In the genomic region with DNA sequence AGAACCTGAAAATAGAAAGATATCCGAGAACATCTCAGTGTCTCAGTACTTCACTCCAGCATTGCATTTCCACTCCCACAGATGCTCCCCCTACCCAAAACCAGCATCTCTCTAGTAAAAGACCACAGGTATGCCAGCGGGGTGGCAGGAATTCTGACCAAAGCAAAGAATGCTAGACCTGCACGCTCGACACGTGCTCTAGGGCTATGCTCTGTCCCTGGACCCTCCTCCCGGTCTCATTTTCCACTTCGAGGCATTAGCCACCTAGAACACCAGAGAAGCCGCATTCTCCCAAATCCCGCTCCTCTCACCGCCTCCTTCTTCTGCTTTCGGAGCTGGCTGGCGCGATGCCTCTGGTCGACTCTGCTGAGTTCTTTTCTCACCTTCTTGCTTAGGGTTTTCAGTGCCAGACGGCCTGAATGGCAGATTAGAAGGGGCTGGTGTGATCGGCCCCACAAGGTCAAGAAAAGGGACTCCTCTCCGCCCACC, we compare ENCODE assay signal across 8 cellular contexts. TPM values are rescaled to one million over a fixed set of nuclear protein-coding genes. Genes with fewer than 3 reads are reported as not detected.
A peak's percentile ranks its signal among the peaks of the same experiment; 100 is the strongest.
DNase-seq lines count a peak whose midpoint lies in the region; ATAC-seq, FAIRE-seq and TF ChIP-seq lines count a peak whose summit lies in the region.

No MANE protein-coding gene starts in this region.

- H3K4me1 ChIP-seq in K562 (replicated peaks in 1 of 2; ENCODE audit: control insufficient read depth in 2 of 2, insufficient read depth in 2 of 2, low read length in 2 of 2) (peaks cover 16 to 21% of the 10 kb centered on the region in 2 experiments; a peak in 4 of 5 replicates), liver (ENCODE audit: control insufficient read depth in 4 of 4, insufficient read depth in 4 of 4, low read length in 3 of 4) (peaks cover 0 to 28% (median 21%) of the 10 kb centered on the region in 4 donors), tibial nerve (peaks cover 0 to 32% (median 12%) of the 10 kb centered on the region in 4 donors)

- POLR2A ChIA-PET in K562 (lab: Yijun Ruan, JAX): interaction anchor here (0.6 to 2.0 kb wide), 10 partner anchors 9 to 1081 kb away, joined by 3 to 6 read pairs (median 3); no protein-coding TSS in a partner anchor
- POLR2A ChIA-PET in HEK293T (lab: Yijun Ruan, JAX): interaction anchor here (0.7 to 4.2 kb wide), 20 partner anchors 9 to 259 kb away, joined by 3 to 42 read pairs (median 6); a partner anchor contains a TSS

- in situ Hi-C loops in K562 (cut with MboI): no loop called here

- H3K27ac ChIP-seq in K562 (ENCODE audit: extremely low read depth, low read depth, low read length): peak overlapping the region; percentile 81
- peak overlapping the region; percentile 9 to 94 for H3K27ac ChIP-seq in liver (ENCODE audit: low read depth in 1 of 2, low read length in 2 of 2)
- peak overlapping the region in 2 of 4 donors; percentile 87 to 93 for H3K27ac ChIP-seq in tibial nerve

- FAIRE-seq in K562 (lab: Jason Lieb, UNC): no peak

- TF ChIP-seq EP300 in K562 (IDR thresholded peaks at IDR 0.05; ENCODE audit: low read length) (no peak), tibial nerve (IDR thresholded peaks at IDR 0.05) (no peak)

- H3K9me3 ChIP-seq in K562 (replicated peaks; ENCODE audit: control insufficient read depth, insufficient read depth, low read depth, low read length) (no peaks in the 10 kb centered on the region; the same call in 1 of the 2 replicates), liver (ENCODE audit: control insufficient read depth in 4 of 4, low read length in 3 of 4) (no peaks in the 10 kb centered on the region), tibial nerve (no peaks in the 10 kb centered on the region)

- ATAC-seq in HG03457 (IDR thresholded peaks at IDR 0.05; ENCODE audit: unreplicated experiment) (peak; percentile 7), K562 (no peak)

- BruUV-seq in K562 (replicated peaks; lab: Mats Ljungman, UMichigan): TSS peak; percentile 59

- H3K36me3 ChIP-seq in K562 (ENCODE audit: control insufficient read depth, insufficient read depth, low read length) (peaks cover 48% of the 10 kb centered on the region), liver (ENCODE audit: control insufficient read depth in 4 of 4, insufficient read depth in 3 of 4, low read depth in 1 of 4, low read length in 3 of 4) (peaks cover 2 to 39% (median 35%) of the 10 kb centered on the region in 4 donors), tibial nerve (peaks cover 2 to 44% (median 19%) of the 10 kb centered on the region in 3 donors)

- WGBS in K562 (ENCODE audit: insufficient coverage, low coverage, missing lambda C conversion rate): 0% methylated on average over 11 of the region's 17 CpGs
- 3% methylated on average over 17 of the region's 17 CpGs for WGBS in liver
- WGBS in tibial nerve, 2 donors: 1 to 3% methylated on average over 17 of the region's 17 CpGs

- intact Hi-C loops in K562 (cut with micrococcal nuclease): no loop called here

- H4K20me1 ChIP-seq in K562 (replicated peaks; ENCODE audit: control insufficient read depth, insufficient read depth, low read length): no peaks in the 10 kb centered on the region

- H3K4me3 ChIP-seq in K562 (peak overlapping the region; percentile 68), liver (ENCODE audit: low read depth in 1 of 3, low read length in 3 of 3) (peak overlapping the region; percentile 73 to 100 (median 97)), tibial nerve (peak overlapping the region; percentile 55 to 91 (median 68))

- peak overlapping the region; percentile 96 to 97 for H3K9ac ChIP-seq in K562 (ENCODE audit: insufficient read depth in 1 of 2, low read depth in 2 of 2, low read length in 2 of 2)
- H3K9ac ChIP-seq in liver (ENCODE audit: low read depth in 1 of 2, low read length in 2 of 2): peak overlapping the region; percentile 80 to 90

- TF ChIP-seq CTCF in K562 (IDR thresholded peaks at IDR 0.05 in 2 of 3, conservative IDR thresholded peaks at IDR 0.05 in 1 of 3; ENCODE audit: insufficient read depth in 2 of 3, low read depth in 1 of 3, low read length in 3 of 3) (no peak), liver (IDR thresholded peaks at IDR 0.05; ENCODE audit: low read depth, low read length, missing input control) (no peak), tibial nerve (IDR thresholded peaks at IDR 0.05) (no peak)

- H3K9me1 ChIP-seq in K562 (ENCODE audit: control insufficient read depth, insufficient read depth, low read length): no peaks in the 10 kb centered on the region

- TF ChIP-seq RAD21 in K562 (CRISPR knock-in tag; conservative IDR thresholded peaks at IDR 0.05 in 1 of 2, IDR thresholded peaks at IDR 0.05 in 1 of 2) (no peak), liver (IDR thresholded peaks at IDR 0.05) (no peak)

- peak overlapping the region; percentile 93 for H3K4me2 ChIP-seq in K562 (ENCODE audit: insufficient read depth, low read length)

- CTCF ChIA-PET in K562 (lab: Yijun Ruan, JAX; ENCODE audit: low intra/inter-chr PET ratio): no interaction called here
- CTCF ChIA-PET in HEK293T (lab: Yijun Ruan, JAX): interaction anchor here (3.3 kb wide), 1 partner anchor 18 kb away, joined by 23 read pairs; no protein-coding TSS in a partner anchor

- TF ChIP-seq POLR2A in K562 (conservative IDR thresholded peaks at IDR 0.05) (no peak), tibial nerve (IDR thresholded peaks at IDR 0.05) (no peak)

- no peaks in the 10 kb centered on the region for H3K27me3 ChIP-seq in K562 (ENCODE audit: control insufficient read depth in 2 of 2, insufficient read depth in 2 of 2, low read length in 2 of 2)
- H3K27me3 ChIP-seq in liver (ENCODE audit: control insufficient read depth in 4 of 4, insufficient read depth in 4 of 4, low read length in 3 of 4): no peaks in the 10 kb centered on the region
- no peaks in the 10 kb centered on the region for H3K27me3 ChIP-seq in tibial nerve

- peaks cover 68% of the 10 kb centered on the region for H3K79me2 ChIP-seq in K562 (ENCODE audit: control insufficient read depth, insufficient read depth, low read length)

- DNase-seq in AG20443 (ENCODE audit: low spot score): peak; percentile 25
- peak in 2 of 4 experiments; percentile 17 to 26 for DNase-seq in K562 (ENCODE audit: extremely low read depth in 1 of 4, low spot score in 3 of 4)
- no peak for DNase-seq in tibial nerve (ENCODE audit: low spot score in 2 of 2)
- no peak for DNase-seq in NCI-H187 treated with DMSO at 0.1 percent for 48 hours (lab: John Stamatoyannopoulos, UW)
- DNase-seq in HEK293T (ENCODE audit: extremely low spot score): no peak
- DNase-seq in SHP77 treated with DMSO at 0.1 percent for 48 hours (lab: John Stamatoyannopoulos, UW): no peak

- peak overlapping the region; percentile 71; the same call in 1 of the 2 replicates for H2AFZ ChIP-seq in K562 (ENCODE audit: low read depth, low read length)

RNA-seq across cellular contexts. Expression of a gene that starts 0.5 kb away (rescaled TPM):
- 56.9 and 60.1 TPM in 2 replicates for total RNA-seq in K562 (2011; cell fraction: chromatin; rRNA removed; ENCODE audit: low replicate concordance)
- 41.0 and 43.8 TPM in 2 replicates for total RNA-seq in K562 (2011; cell fraction: nucleolus; rRNA removed)
- 43.1 TPM in 2 replicates for total RNA-seq in K562 (2011; cell fraction: nucleoplasm; rRNA removed)
- total RNA-seq in K562 (2014; rRNA removed): 87.5 and 90.0 TPM in 2 replicates
- total RNA-seq in K562 (2014; rRNA removed; fragmentation: Illumina TruSeq; extraction: Trizol): 58.4 and 59.9 TPM in 2 replicates
- 55.2 and 55.5 TPM in 2 replicates for total RNA-seq in K562 (2015; rRNA removed; fragmentation: Illumina TruSeq; extraction: Trizol)
- 59.3 and 62.6 TPM in 2 replicates for total RNA-seq in K562 (2021)
- 15.6 and 16.4 TPM in 2 replicates for polyA plus RNA-seq in K562 (2011; rRNA removed)
- polyA plus RNA-seq in K562 (2011; cell fraction: cytosol; rRNA removed): 11.1 and 11.6 TPM in 2 replicates
- 32.0 and 43.6 TPM in 2 replicates for polyA plus RNA-seq in K562 (2011; cell fraction: nucleus; rRNA removed)
- 24.8 and 48.3 TPM in 2 replicates for polyA plus RNA-seq in K562 (2012)
- 58.1 and 60.3 TPM in 2 replicates for polyA plus RNA-seq in K562 (2014; fragmentation: Illumina TruSeq; extraction: Trizol)
- polyA plus RNA-seq in K562 (2014; fragmentation: Nextera tagmentation; extraction: Ambion mirVana): 10 to 100 TPM; 16.4 to 41.1 TPM
- 35.5 and 36.8 TPM in 2 replicates for polyA plus RNA-seq in K562 (2014; rRNA removed)
- 14.5 and 19.0 TPM in 2 replicates for polyA minus RNA-seq in K562 (2011; rRNA and poly(A)+ RNA removed)
- 34.4 and 42.5 TPM in 2 replicates for polyA minus RNA-seq in K562 (2011; cell fraction: cytosol; rRNA and poly(A)+ RNA removed)
- polyA minus RNA-seq in K562 (2011; cell fraction: nucleus; rRNA and poly(A)+ RNA removed): 42.3 and 64.4 TPM in 2 replicates
- total RNA-seq in liver: 10 to 100 TPM; 18.1 to 27.0 TPM
- 1 to 10 TPM; 6.5 to 9.6 TPM for polyA plus RNA-seq in liver
- 10 to 100 TPM; 19.6 to 35.7 (median 24.3) TPM for total RNA-seq in tibial nerve

RNA-seq across cellular contexts. Expression of a gene that starts 1.5 kb away (rescaled TPM):
- 68.3 and 189 TPM in 2 replicates for total RNA-seq in K562 (2011; cell fraction: chromatin; rRNA removed; ENCODE audit: low replicate concordance)
- total RNA-seq in K562 (2011; cell fraction: nucleolus; rRNA removed): 83.7 and 87.9 TPM in 2 replicates
- 62.3 and 62.5 TPM in 2 replicates for total RNA-seq in K562 (2011; cell fraction: nucleoplasm; rRNA removed)
- total RNA-seq in K562 (2014; rRNA removed) (14.8 and 15.9 TPM in 2 replicates), K562 (2014; rRNA removed; fragmentation: Illumina TruSeq; extraction: Trizol) (4.9 and 9.1 TPM in 2 replicates), K562 (2015; rRNA removed; fragmentation: Illumina TruSeq; extraction: Trizol) (11.8 and 13.0 TPM in 2 replicates), K562 (2021) (15.3 and 20.2 TPM in 2 replicates), liver (10 to 100 TPM; 12.4 to 17.5 TPM), tibial nerve (10 to 100 TPM; 31.5 to 93.3 (median 63.7) TPM)
- polyA plus RNA-seq in K562 (2011; rRNA removed) (20.7 and 22.6 TPM in 2 replicates), K562 (2014; fragmentation: Illumina TruSeq; extraction: Trizol) (14.9 and 16.3 TPM in 2 replicates), K562 (2014; fragmentation: Nextera tagmentation; extraction: Ambion mirVana) (under 1 TPM; 0.20 to 0.62 TPM), K562 (2014; rRNA removed) (24.1 and 26.3 TPM in 2 replicates), liver (10 to 100 TPM in 1 of 2 donors, 1 to 10 TPM in 1; 5.5 to 12.4 TPM)
- 18.1 and 32.9 TPM in 2 replicates for polyA plus RNA-seq in K562 (2011; cell fraction: cytosol; rRNA removed)
- 125 and 246 TPM in 2 replicates for polyA plus RNA-seq in K562 (2011; cell fraction: nucleus; rRNA removed)
- polyA plus RNA-seq in K562 (2012): 22.3 and 33.7 TPM in 2 replicates
- 7.6 and 10.0 TPM in 2 replicates for polyA minus RNA-seq in K562 (2011; rRNA and poly(A)+ RNA removed)
- polyA minus RNA-seq in K562 (2011; cell fraction: cytosol; rRNA and poly(A)+ RNA removed): 7.5 and 8.6 TPM in 2 replicates
- polyA minus RNA-seq in K562 (2011; cell fraction: nucleus; rRNA and poly(A)+ RNA removed): 21.7 and 23.0 TPM in 2 replicates

RNA-seq across cellular contexts. Expression of a gene that starts 32.0 kb away (rescaled TPM):
- total RNA-seq in K562 (2011; cell fraction: chromatin; rRNA removed; ENCODE audit: low replicate concordance): 5.3 and 10.9 TPM in 2 replicates
- total RNA-seq in K562 (2011; cell fraction: nucleolus; rRNA removed): 4.5 and 5.4 TPM in 2 replicates
- 9.8 and 14.4 TPM in 2 replicates for total RNA-seq in K562 (2011; cell fraction: nucleoplasm; rRNA removed)
- 6.7 and 7.4 TPM in 2 replicates for total RNA-seq in K562 (2014; rRNA removed)
- total RNA-seq in K562 (2014; rRNA removed; fragmentation: Illumina TruSeq; extraction: Trizol): 3.7 and 5.0 TPM in 2 replicates
- 4.3 and 7.0 TPM in 2 replicates for total RNA-seq in K562 (2015; rRNA removed; fragmentation: Illumina TruSeq; extraction: Trizol)
- 8.1 and 9.9 TPM in 2 replicates for total RNA-seq in K562 (2021)
- 19.4 and 19.5 TPM in 2 replicates for polyA plus RNA-seq in K562 (2011; rRNA removed)
- polyA plus RNA-seq in K562 (2011; cell fraction: cytosol; rRNA removed): 5.2 and 7.3 TPM in 2 replicates
- polyA plus RNA-seq in K562 (2011; cell fraction: nucleus; rRNA removed): 3.8 and 6.8 TPM in 2 replicates
- polyA plus RNA-seq in K562 (2012): 7.8 and 8.1 TPM in 2 replicates
- 6.6 and 9.5 TPM in 2 replicates for polyA plus RNA-seq in K562 (2014; fragmentation: Illumina TruSeq; extraction: Trizol)
- polyA plus RNA-seq in K562 (2014; fragmentation: Nextera tagmentation; extraction: Ambion mirVana): 10 to 100 TPM; 10.0 to 14.7 TPM
- 4.9 and 7.9 TPM in 2 replicates for polyA plus RNA-seq in K562 (2014; rRNA removed)
- 8.0 and 9.0 TPM in 2 replicates for polyA minus RNA-seq in K562 (2011; rRNA and poly(A)+ RNA removed)
- 7.1 and 7.2 TPM in 2 replicates for polyA minus RNA-seq in K562 (2011; cell fraction: cytosol; rRNA and poly(A)+ RNA removed)
- polyA minus RNA-seq in K562 (2011; cell fraction: nucleus; rRNA and poly(A)+ RNA removed): 2.4 and 3.7 TPM in 2 replicates
- total RNA-seq in liver: 10 to 100 TPM in 1 of 2 donors, 1 to 10 TPM in 1; 4.9 to 10.3 TPM
- polyA plus RNA-seq in liver: 1 to 10 TPM; 2.9 to 3.8 TPM
- 10 to 100 TPM in 1 of 4 donors, 1 to 10 TPM in 3; 6.3 to 13.8 (median 7.9) TPM for total RNA-seq in tibial nerve

RNA-seq across cellular contexts. Expression of a gene that starts 32.2 kb away (rescaled TPM):
- total RNA-seq in K562 (2011; cell fraction: chromatin; rRNA removed; ENCODE audit: low replicate concordance): 39.4 and 43.0 TPM in 2 replicates
- total RNA-seq in K562 (2011; cell fraction: nucleolus; rRNA removed): 14.7 and 18.7 TPM in 2 replicates
- total RNA-seq in K562 (2011; cell fraction: nucleoplasm; rRNA removed): 30.8 and 31.7 TPM in 2 replicates
- total RNA-seq in K562 (2014; rRNA removed): 6.9 and 7.3 TPM in 2 replicates
- 5.7 and 6.1 TPM in 2 replicates for total RNA-seq in K562 (2014; rRNA removed; fragmentation: Illumina TruSeq; extraction: Trizol)
- 6.0 TPM in 2 replicates for total RNA-seq in K562 (2015; rRNA removed; fragmentation: Illumina TruSeq; extraction: Trizol)
- total RNA-seq in K562 (2021): 12.8 and 13.7 TPM in 2 replicates
- 1.7 and 3.6 TPM in 2 replicates for polyA plus RNA-seq in K562 (2011; rRNA removed)
- polyA plus RNA-seq in K562 (2011; cell fraction: cytosol; rRNA removed): 4.2 and 6.2 TPM in 2 replicates
- 8.5 and 16.5 TPM in 2 replicates for polyA plus RNA-seq in K562 (2011; cell fraction: nucleus; rRNA removed)
- 10.2 and 21.1 TPM in 2 replicates for polyA plus RNA-seq in K562 (2012)
- polyA plus RNA-seq in K562 (2014; fragmentation: Illumina TruSeq; extraction: Trizol): 13.9 TPM in 2 replicates
- polyA plus RNA-seq in K562 (2014; fragmentation: Nextera tagmentation; extraction: Ambion mirVana): under 1 TPM; 0.44 to 0.45 TPM
- polyA plus RNA-seq in K562 (2014; rRNA removed): 5.5 and 5.8 TPM in 2 replicates
- polyA minus RNA-seq in K562 (2011; rRNA and poly(A)+ RNA removed): 4.8 and 5.1 TPM in 2 replicates
- polyA minus RNA-seq in K562 (2011; cell fraction: cytosol; rRNA and poly(A)+ RNA removed): 10.2 and 10.9 TPM in 2 replicates
- 9.1 and 9.8 TPM in 2 replicates for polyA minus RNA-seq in K562 (2011; cell fraction: nucleus; rRNA and poly(A)+ RNA removed)
- total RNA-seq in liver: 10 to 100 TPM in 1 of 2 donors, 1 to 10 TPM in 1; 9.3 to 12.0 TPM
- polyA plus RNA-seq in liver: 1 to 10 TPM; 4.9 to 7.1 TPM
- total RNA-seq in tibial nerve: 10 to 100 TPM; 29.5 to 86.5 (median 40.1) TPM
